Comparison of ENCODE assay signal across 8 cellular contexts in genomic region chr7:66758964-66759628, GRCh38. TPM values are rescaled to one million over a fixed set of nuclear protein-coding genes. Genes with fewer than 3 reads are reported as not detected.
A peak's percentile ranks its signal among the peaks of the same experiment; 100 is the strongest.
DNase-seq lines count a peak whose midpoint lies in the region; ATAC-seq and TF ChIP-seq lines count a peak whose summit lies in the region.

No MANE protein-coding gene starts in this region.

- H3K9ac ChIP-seq in smooth muscle cell (ENCODE audit: low read depth) (no peak overlapping the region), H9 (ENCODE audit: extremely low read depth, insufficient read length, low read length) (no peak overlapping the region)

- no peak overlapping the region for H2BK20ac ChIP-seq in H9 (ENCODE audit: low read depth, low read length, poor library complexity, severe bottlenecking)

- H3K23ac ChIP-seq in H9 (ENCODE audit: insufficient read length, low read depth, low read length): no peak overlapping the region

- H3T11ph ChIP-seq in H9 (ENCODE audit: low read length): no peak overlapping the region

- no peaks in the 10 kb centered on the region for H3K36me3 ChIP-seq in smooth muscle cell (ENCODE audit: low read depth)

- H3K4me3 Mint-ChIP-seq in activated T-cell treated with anti-CD3 and anti-CD28 coated beads, Interleukin-2, amount 50 U/mL, for 24 hours: no peak overlapping the region
- H3K4me3 Mint-ChIP-seq in activated T-helper 1 cell treated with anti-CD3 and anti-CD28 coated beads, Interleukin-12 subunit alpha, Interleukin-12 subunit beta, Interleukin-2, Interleukin-4 antibody, amounts not matched to agents 30 ng/mL and 10 ng/mL and 1 ng/mL, durations not matched to agents 14 hours and 24 hours and 36 hours: peak overlapping the region; percentile 4
- H3K4me3 Mint-ChIP-seq in H9: no peak overlapping the region

- H4K91ac ChIP-seq in H9 (ENCODE audit: insufficient read length, low read depth, low read length): no peak overlapping the region

- no peak for DNase-seq in activated T-cell treated with anti-CD3 and anti-CD28 coated beads, Interleukin-2, amount 50 U/mL, for 24 hours
- DNase-seq in activated T-cell treated with anti-CD3 and anti-CD28 coated beads for 4 hours (no peak), smooth muscle cell (lab: John Stamatoyannopoulos, UW; ENCODE audit: unreplicated experiment) (no peak), putamen (ENCODE audit: low spot score) (no peak), H9 (no peak)
- DNase-seq in activated T-helper 1 cell treated with anti-CD3 and anti-CD28 coated beads, Interleukin-12 subunit alpha, Interleukin-12 subunit beta, Interleukin-2, Interleukin-4 antibody, amounts not matched to agents 30 ng/mL and 10 ng/mL and 1 ng/mL, durations not matched to agents 14 hours and 24 hours and 36 hours (ENCODE audit: low spot score): no peak
- DNase-seq in stimulated activated naive CD8-positive, alpha-beta T cell treated with anti-CD3 and anti-CD28 coated beads, Interleukin-15, Interleukin-2, amounts not matched to agents 100 U/mL and 50 U/mL, for 24 hours: peak; percentile 27

- H4K5ac ChIP-seq in H9 (ENCODE audit: insufficient read length, low read depth, low read length): no peak overlapping the region

- intact Hi-C loops in activated T-helper 1 cell treated with anti-CD3 and anti-CD28 coated beads, Interleukin-12 subunit alpha, Interleukin-12 subunit beta, Interleukin-2, Interleukin-4 antibody, amounts not matched to agents 30 ng/mL and 10 ng/mL and 1 ng/mL, durations not matched to agents 14 hours and 24 hours and 36 hours (cut with micrococcal nuclease): loop anchor here (1.0 to 5.0 kb wide), 3 partner anchors 10 to 77 kb away; partner anchors contain the start of gene RABGEF1

- H3K4me1 Mint-ChIP-seq in activated T-cell treated with anti-CD3 and anti-CD28 coated beads, Interleukin-2, amount 50 U/mL, for 24 hours (ENCODE audit: low read depth): peaks cover 50% of the 10 kb centered on the region
- H3K4me1 Mint-ChIP-seq in activated T-helper 1 cell treated with anti-CD3 and anti-CD28 coated beads, Interleukin-12 subunit alpha, Interleukin-12 subunit beta, Interleukin-2, Interleukin-4 antibody, amounts not matched to agents 30 ng/mL and 10 ng/mL and 1 ng/mL, durations not matched to agents 14 hours and 24 hours and 36 hours (ENCODE audit: low read depth): peaks cover 33% of the 10 kb centered on the region
- H3K4me1 Mint-ChIP-seq in H9: no peaks in the 10 kb centered on the region

- no peaks in the 10 kb centered on the region for H3K27me3 Mint-ChIP-seq in activated T-cell treated with anti-CD3 and anti-CD28 coated beads, Interleukin-2, amount 50 U/mL, for 24 hours
- no peaks in the 10 kb centered on the region for H3K27me3 Mint-ChIP-seq in activated T-helper 1 cell treated with anti-CD3 and anti-CD28 coated beads, Interleukin-12 subunit alpha, Interleukin-12 subunit beta, Interleukin-2, Interleukin-4 antibody, amounts not matched to agents 30 ng/mL and 10 ng/mL and 1 ng/mL, durations not matched to agents 14 hours and 24 hours and 36 hours (ENCODE audit: insufficient read depth)
- no peaks in the 10 kb centered on the region for H3K27me3 Mint-ChIP-seq in H9 (ENCODE audit: low read depth)

- H3K18ac ChIP-seq in H9 (ENCODE audit: insufficient read length, low read depth, low read length): no peak overlapping the region

- no peaks in the 10 kb centered on the region for H3K4me1 ChIP-seq in smooth muscle cell (ENCODE audit: low read depth)
- H3K4me1 ChIP-seq in H9 (ENCODE audit: insufficient read depth, low read length): no peaks in the 10 kb centered on the region

- TF ChIP-seq CTCF in smooth muscle cell (IDR thresholded peaks at IDR 0.05; ENCODE audit: borderline replicate concordance, insufficient read depth, poor library complexity, severe bottlenecking) (no peak), H9 (conservative IDR thresholded peaks at IDR 0.05) (no peak)

- H3K79me2 ChIP-seq in smooth muscle cell (ENCODE audit: low read depth) (peaks cover 96% of the 10 kb centered on the region), H9 (ENCODE audit: insufficient read depth, low read length) (no peaks in the 10 kb centered on the region; the same call in 1 of the 2 replicates)

- no peak overlapping the region for H3K14ac ChIP-seq in H9 (ENCODE audit: insufficient read depth, low read length)

- H2AFZ ChIP-seq in smooth muscle cell (ENCODE audit: low read depth) (no peak overlapping the region), H9 (ENCODE audit: low read length) (no peak overlapping the region)

- peaks cover 10% of the 10 kb centered on the region for H3K9me3 Mint-ChIP-seq in activated T-cell treated with anti-CD3 and anti-CD28 coated beads, Interleukin-2, amount 50 U/mL, for 24 hours
- peaks cover 9% of the 10 kb centered on the region for H3K9me3 Mint-ChIP-seq in activated T-helper 1 cell treated with anti-CD3 and anti-CD28 coated beads, Interleukin-12 subunit alpha, Interleukin-12 subunit beta, Interleukin-2, Interleukin-4 antibody, amounts not matched to agents 30 ng/mL and 10 ng/mL and 1 ng/mL, durations not matched to agents 14 hours and 24 hours and 36 hours
- peaks cover 9 to 10% of the 10 kb centered on the region in 2 experiments for H3K9me3 Mint-ChIP-seq in H9

- H4K20me1 ChIP-seq in smooth muscle cell (ENCODE audit: low read depth) (peaks cover 100% of the 10 kb centered on the region), H9 (ENCODE audit: control insufficient read depth, insufficient read depth, insufficient read length) (no peaks in the 10 kb centered on the region)

- peaks cover 18% of the 10 kb centered on the region for H3K79me1 ChIP-seq in H9 (ENCODE audit: insufficient read depth, low read depth, low read length, poor library complexity, severe bottlenecking)

- ATAC-seq in HG03095 (IDR thresholded peaks at IDR 0.05; ENCODE audit: unreplicated experiment): peak; percentile 83
- peak; percentile 92 for ATAC-seq in stimulated activated naive CD8-positive, alpha-beta T cell treated with anti-CD3 and anti-CD28 coated beads, Interleukin-15, Interleukin-2, amounts not matched to agents 100 U/mL and 50 U/mL, for 24 hours

- no peak overlapping the region for H3K56ac ChIP-seq in H9 (ENCODE audit: insufficient read length, low read depth, low read length)

- no peak overlapping the region for H3K4me2 ChIP-seq in smooth muscle cell
- no peak overlapping the region for H3K4me2 ChIP-seq in H9 (ENCODE audit: insufficient read depth, insufficient read length, low read length)

- H3F3A ChIP-seq in smooth muscle cell (ENCODE audit: low read depth): no peaks in the 10 kb centered on the region

- H2AK5ac ChIP-seq in H9 (ENCODE audit: insufficient read length, low read length): no peak overlapping the region

- no peak overlapping the region for H3K4ac ChIP-seq in H9 (ENCODE audit: low read depth, low read length)

- no peak overlapping the region for H3K27ac ChIP-seq in smooth muscle cell (ENCODE audit: low read depth)
- H3K27ac ChIP-seq in H9 (ENCODE audit: insufficient read length, low read depth, low read length): no peak overlapping the region

- H3K9me3 ChIP-seq in smooth muscle cell (replicated peaks; ENCODE audit: low read depth) (no peaks in the 10 kb centered on the region), H9 (ENCODE audit: control insufficient read depth, low read depth, low read length) (no peaks in the 10 kb centered on the region)

- WGBS in smooth muscle cell (ENCODE audit: low lambda C conversion rate): 94% methylated on average over 9 of the region's 9 CpGs
- no CpG with 5 or more reads among the region's 9 CpGs for WGBS in H9 (ENCODE audit: extremely low coverage, insufficient read length, low lambda C conversion rate)

- H2BK12ac ChIP-seq in H9 (ENCODE audit: insufficient read length, low read depth, low read length): no peak overlapping the region

- no peak overlapping the region for H2BK15ac ChIP-seq in H9 (ENCODE audit: low read depth, low read length)

- no peak overlapping the region for H2BK5ac ChIP-seq in H9 (ENCODE audit: insufficient read length, low read length)

- H3K23me2 ChIP-seq in H9 (ENCODE audit: insufficient read length, low read depth, low read length, poor library complexity, severe bottlenecking): no peaks in the 10 kb centered on the region

- H3K27me3 ChIP-seq in smooth muscle cell (ENCODE audit: low read depth): no peaks in the 10 kb centered on the region
- no peaks in the 10 kb centered on the region for H3K27me3 ChIP-seq in H9 (ENCODE audit: insufficient read depth, low read length)

- H2BK120ac ChIP-seq in H9 (ENCODE audit: low read depth, low read length, poor library complexity, severe bottlenecking): no peak overlapping the region

- H3K27ac Mint-ChIP-seq in activated T-cell treated with anti-CD3 and anti-CD28 coated beads, Interleukin-2, amount 50 U/mL, for 24 hours: peak overlapping the region; percentile 81
- H3K27ac Mint-ChIP-seq in activated T-helper 1 cell treated with anti-CD3 and anti-CD28 coated beads, Interleukin-12 subunit alpha, Interleukin-12 subunit beta, Interleukin-2, Interleukin-4 antibody, amounts not matched to agents 30 ng/mL and 10 ng/mL and 1 ng/mL, durations not matched to agents 14 hours and 24 hours and 36 hours: peak overlapping the region; percentile 73
- H3K27ac Mint-ChIP-seq in H9: peak overlapping the region in 1 of 3 experiments; percentile 80; a peak in 2 of 7 replicates

- H3K36me3 Mint-ChIP-seq in activated T-cell treated with anti-CD3 and anti-CD28 coated beads, Interleukin-2, amount 50 U/mL, for 24 hours (ENCODE audit: low read depth): peaks cover 19% of the 10 kb centered on the region
- H3K36me3 Mint-ChIP-seq in activated T-helper 1 cell treated with anti-CD3 and anti-CD28 coated beads, Interleukin-12 subunit alpha, Interleukin-12 subunit beta, Interleukin-2, Interleukin-4 antibody, amounts not matched to agents 30 ng/mL and 10 ng/mL and 1 ng/mL, durations not matched to agents 14 hours and 24 hours and 36 hours (ENCODE audit: low read depth): peaks cover 14% of the 10 kb centered on the region
- peaks cover 0 to 9% (median 7%) of the 10 kb centered on the region in 3 experiments; a peak in 5 of 7 replicates for H3K36me3 Mint-ChIP-seq in H9 (ENCODE audit: insufficient read depth in 1 of 3, low read depth in 3 of 3)

- H4K8ac ChIP-seq in H9 (replicated peaks; ENCODE audit: insufficient read length, low read depth, low read length): no peak overlapping the region

- H3K4me3 ChIP-seq in smooth muscle cell: no peak overlapping the region

RNA-seq across cellular contexts. Expression of gene RABGEF1, which starts 18.6 kb away (rescaled TPM):
- 26.7 and 27.8 TPM in 2 replicates for total RNA-seq in activated T-helper 1 cell treated with anti-CD3 and anti-CD28 coated beads, Interleukin-12 subunit alpha, Interleukin-12 subunit beta, Interleukin-2, Interleukin-4 antibody, amounts not matched to agents 30 ng/mL and 10 ng/mL and 1 ng/mL, durations not matched to agents 14 hours and 24 hours and 36 hours
- total RNA-seq in smooth muscle cell: 34.9 and 35.8 TPM in 2 replicates
- 18.8 and 21.5 TPM in 2 replicates for polyA plus RNA-seq in smooth muscle cell
- total RNA-seq in H9 (2021): 17.3 and 18.0 TPM in 2 replicates
